In genomic region chr6:36136034-36136433, GRCh38 we compare ENCODE assay signal across 14 cellular contexts.
"Had no signal": no experiment of that assay in that cellular context is flagged by ENCODE, and none has a peak within 500 bp of the region (broad histone marks: within the 10 kb centered on the region; RNA-seq: fewer than 3 reads in every experiment).

No MANE protein-coding gene starts in this region.

- H3K36me3 ChIP-seq: tibial nerve, vagina had no signal

- H3K9me3 Mint-ChIP-seq: activated naive CD4-positive, alpha-beta T cell treated with anti-CD3 and anti-CD28 coated beads, Interleukin-2, amount 50 U/mL, for 24 hours; dendritic cell treated with granulocyte-macrophage colony-stimulating factor and Interleukin-4, amounts not matched to agents 40 ng/mL and 50 ng/mL, for 4 days had no signal

- H3K4me3 Mint-ChIP-seq: activated naive CD4-positive, alpha-beta T cell treated with anti-CD3 and anti-CD28 coated beads, Interleukin-2, amount 50 U/mL, for 24 hours; dendritic cell treated with granulocyte-macrophage colony-stimulating factor and Interleukin-4, amounts not matched to agents 40 ng/mL and 50 ng/mL, for 4 days had no signal

- H3K4me3 ChIP-seq: heart left ventricle, lung, tibial nerve, vagina had no signal

- H3K27ac ChIP-seq: heart left ventricle, tibial nerve, vagina had no signal

- DNase-seq: activated CD4-positive, CD25-positive, alpha-beta regulatory T cell treated with anti-CD3 and anti-CD28 coated beads, Interleukin-2, amount 50 U/mL, for 72 hours; activated T-cell treated with anti-CD3 and anti-CD28 coated beads for 4 hours; aorta; effector memory CD4-positive, alpha-beta T cell; heart left ventricle; midbrain; retina; stimulated activated CD4-positive, alpha-beta T cell treated with anti-CD3 and anti-CD28 coated beads, Interleukin-12 subunit alpha, Interleukin-12 subunit beta, amount 100 ng/mL, for 4 hours; stimulated activated CD4-positive, alpha-beta T cell treated with anti-CD3 and anti-CD28 coated beads, Interleukin-2, amount 100 ng/mL, for 24 hours had no signal

- ATAC-seq: heart left ventricle had no signal

- H3K27me3 Mint-ChIP-seq: activated naive CD4-positive, alpha-beta T cell treated with anti-CD3 and anti-CD28 coated beads, Interleukin-2, amount 50 U/mL, for 24 hours had no signal

- H3K27ac Mint-ChIP-seq: dendritic cell treated with granulocyte-macrophage colony-stimulating factor and Interleukin-4, amounts not matched to agents 40 ng/mL and 50 ng/mL, for 4 days had no signal

- H3K9me3 ChIP-seq: heart left ventricle, tibial nerve, vagina had no signal

- H3K27me3 ChIP-seq: vagina had no signal
